In genomic region chr1:176480750-176481149, GRCh38 we compare ENCODE assay signal across 33 cellular contexts.
"Had no signal": no experiment of that assay in that cellular context is flagged by ENCODE, and none has a peak within 500 bp of the region (broad histone marks: within the 10 kb centered on the region; RNA-seq: fewer than 3 reads in every experiment).

No MANE protein-coding gene starts in this region.

- H3K36me3 ChIP-seq: MG63 had no signal

- H3K9me3 ChIP-seq: MG63 had no signal

- DNase-seq: Karpas-422, Kasumi-1, MG63, MM.1S, MV-4-11, NCI-H1048, NCI-H1092, NCI-H1092 treated with DMSO at 0.1 percent for 48 hours, NCI-H1105, NCI-H1105 treated with DMSO at 0.1 percent for 48 hours, NCI-H1417 treated with DMSO at 0.1 percent for 48 hours, NCI-H1436, NCI-H1436 treated with DMSO at 0.1 percent for 48 hours, NCI-H146, NCI-H1694, NCI-H1694 treated with DMSO at 0.1 percent for 48 hours, NCI-H187, NCI-H187 treated with DMSO at 0.1 percent for 48 hours, NCI-H1930, NCI-H2029, NCI-H2029 treated with DMSO at 0.1 percent for 48 hours, NCI-H2081, NCI-H2081 treated with DMSO at 0.1 percent for 48 hours, NCI-H2107, NCI-H2171, NCI-H2171 treated with DMSO at 0.1 percent for 48 hours, NCI-H2227 treated with DMSO at 0.1 percent for 48 hours, NCI-H226, NCI-H345, NCI-H446, NCI-H446 treated with DMSO at 0.1 percent for 48 hours, NCI-H510A, NCI-H510A treated with DMSO at 0.1 percent for 48 hours had no signal

- H3K27me3 ChIP-seq: MG63 had no signal

- H3K4me3 ChIP-seq: MG63 had no signal
